ENCODE assay signal across 24 cellular contexts in the genomic region with DNA sequence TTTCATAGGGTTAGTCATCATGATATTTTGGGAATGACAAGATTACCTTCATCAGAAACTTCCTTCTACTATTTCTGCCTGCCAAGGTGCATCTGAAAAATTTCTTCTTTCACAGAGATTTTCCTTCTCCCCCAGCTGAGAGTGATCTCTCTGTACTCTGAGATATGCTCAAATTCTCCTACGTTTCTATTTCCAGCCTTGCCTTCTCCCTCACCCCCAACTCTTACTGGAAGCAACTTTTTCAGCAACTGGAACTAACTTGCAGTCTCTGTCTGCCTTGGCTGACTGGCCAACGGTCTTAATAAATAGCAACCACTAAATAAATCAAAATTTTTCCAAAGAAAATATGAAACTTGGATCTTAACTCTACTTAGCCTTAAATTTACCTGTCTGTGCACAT.
"Had no signal": no experiment of that assay in that cellular context is flagged by ENCODE, and none has a peak within 500 bp of the region (broad histone marks: within the 10 kb centered on the region; RNA-seq: fewer than 3 reads in every experiment).

No MANE protein-coding gene starts in this region.

- H3K27me3 Mint-ChIP-seq: progenitor cell of endocrine pancreas had no signal

- H3K27ac ChIP-seq: heart right ventricle, hepatocyte, left ventricle myocardium inferior, ovary, skin epidermis, suprapubic skin, tibial nerve, upper lobe of left lung, vagina had no signal

- H3K36me3 ChIP-seq: heart right ventricle, left ventricle myocardium inferior, ovary, suprapubic skin, tibial nerve, upper lobe of left lung, vagina had no signal

- ATAC-seq: heart right ventricle, natural killer cell, right cardiac atrium, sciatic nerve had no signal

- H3K4me3 ChIP-seq: heart right ventricle, hepatocyte, left ventricle myocardium inferior, ovary, skin epidermis, suprapubic skin, tibial nerve, upper lobe of left lung, vagina had no signal

- H3K27me3 ChIP-seq: heart right ventricle, hepatocyte, ovary, suprapubic skin, tibial nerve, upper lobe of left lung, vagina had no signal

- H3K4me1 Mint-ChIP-seq: natural killer cell had no signal

- H3K9me3 Mint-ChIP-seq: naive B cell; natural killer cell; stimulated activated naive CD8-positive, alpha-beta T cell treated with anti-CD3 and anti-CD28 coated beads, Interleukin-15, Interleukin-2, amounts not matched to agents 100 ng/mL and 50 ng/mL, for 24 hours had no signal

- H3K4me1 ChIP-seq: suprapubic skin, vagina had no signal

- H3K4me3 Mint-ChIP-seq: naive B cell; natural killer cell; stimulated activated naive CD8-positive, alpha-beta T cell treated with anti-CD3 and anti-CD28 coated beads, Interleukin-15, Interleukin-2, amounts not matched to agents 100 ng/mL and 50 ng/mL, for 24 hours had no signal

- H3K9me3 ChIP-seq: heart right ventricle, left ventricle myocardium inferior, ovary, suprapubic skin, tibial nerve, upper lobe of left lung, vagina had no signal

- H3K27ac Mint-ChIP-seq: naive B cell; natural killer cell; progenitor cell of endocrine pancreas; stimulated activated naive CD8-positive, alpha-beta T cell treated with anti-CD3 and anti-CD28 coated beads, Interleukin-15, Interleukin-2, amounts not matched to agents 100 ng/mL and 50 ng/mL, for 24 hours had no signal

- DNase-seq: heart right ventricle; islet precursor cell; left ventricle myocardium inferior; mammary epithelial cell; mesenchymal stem cell; naive B cell; natural killer cell; ovary; retina; right cardiac atrium; stimulated activated CD4-positive, alpha-beta T cell treated with anti-CD3 and anti-CD28 coated beads, Interleukin-12 subunit alpha, Interleukin-12 subunit beta, amount 100 ng/mL, for 4 hours; stimulated activated CD4-positive, alpha-beta T cell treated with anti-CD3 and anti-CD28 coated beads, Interleukin-15, amount 100 ng/mL, for 24 hours; stimulated activated CD4-positive, alpha-beta T cell treated with anti-CD3 and anti-CD28 coated beads, Interleukin-2, amount 100 ng/mL, for 24 hours; stimulated activated CD4-positive, alpha-beta T cell treated with anti-CD3 and anti-CD28 coated beads, Interleukin-4, amount 100 ng/mL, for 1 hour; stimulated activated naive CD4-positive, alpha-beta T cell; upper lobe of left lung had no signal

- H3K36me3 Mint-ChIP-seq: natural killer cell had no signal
